Comparison of ENCODE assay signal across 8 cellular contexts in the genomic region with DNA sequence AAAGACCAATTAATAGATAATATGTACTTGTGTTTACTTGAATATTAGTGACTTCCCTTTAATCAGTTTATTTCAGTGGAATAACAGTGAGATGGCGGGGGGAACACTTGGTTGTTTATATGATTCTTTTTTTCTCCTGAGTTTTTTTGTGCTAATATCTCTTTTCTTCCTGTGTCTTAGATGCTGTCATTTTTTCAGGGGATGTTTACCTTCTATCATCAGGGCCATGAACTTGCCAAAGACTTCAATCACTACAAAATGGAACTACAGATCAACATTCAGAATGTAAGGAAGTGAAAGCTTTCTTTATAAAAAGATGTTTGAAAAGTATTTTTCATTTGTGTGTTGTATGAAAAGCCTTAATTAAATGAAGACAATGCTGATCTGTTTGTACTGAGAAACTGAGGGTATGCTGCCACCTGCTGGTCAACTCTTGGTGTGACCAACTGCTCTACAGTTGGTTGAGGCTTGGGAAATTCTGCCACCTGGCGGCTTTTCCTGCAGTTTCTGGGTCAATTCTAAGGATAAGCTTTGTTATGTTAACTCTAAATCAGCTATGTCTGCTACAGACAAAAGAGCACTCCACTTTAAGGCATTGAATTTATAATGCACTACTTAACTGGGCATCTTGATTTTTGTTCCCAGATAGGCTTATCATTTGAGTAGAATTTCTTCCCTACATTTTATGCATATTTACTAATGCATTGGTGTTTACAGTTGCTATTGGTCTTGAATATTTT.
DNase-seq lines count a peak whose midpoint lies in the region; ATAC-seq, FAIRE-seq and TF ChIP-seq lines count a peak whose summit lies in the region.

No MANE protein-coding gene starts in this region.

- no peaks in the 10 kb centered on the region for H3K27me3 ChIP-seq in BE2C

- no peak overlapping the region for H3K4me3 ChIP-seq in BE2C (ENCODE audit: low read depth, low read length)

- peak; percentile 88 for FAIRE-seq in colon (lab: Jason Lieb, UNC)

- peaks cover 28% of the 10 kb centered on the region for H3K4me1 ChIP-seq in BE2C

- ATAC-seq in HG03378 (IDR thresholded peaks at IDR 0.05; ENCODE audit: unreplicated experiment) (peak; percentile 84), left lobe of liver (peak; percentile 97)

- peaks cover 3% of the 10 kb centered on the region; the same call in 1 of the 2 replicates for H3K36me3 ChIP-seq in BE2C

- DNase-seq in BE2C, result peak; percentile 94
- DNase-seq in GM19238 (ENCODE audit: insufficient read length, low spot score), result peak; percentile 48
- peak; percentile 58 for DNase-seq in NCI-H345 treated with DMSO at 0.1 percent for 48 hours (lab: John Stamatoyannopoulos, UW; ENCODE audit: unreplicated experiment)
- peak; percentile 83 for DNase-seq in activated CD4-positive, alpha-beta T cell treated with anti-CD3 and anti-CD28 coated beads for 1 hour
- DNase-seq in left lobe of liver (ENCODE audit: low spot score), result peak; percentile 89
- peak; percentile 91 for DNase-seq in stimulated activated CD4-positive, alpha-beta T cell treated with anti-CD3 and anti-CD28 coated beads, Interleukin-4, amount 100 ng/mL, for 1 hour

- peak; percentile 100 for TF ChIP-seq CTCF in BE2C (IDR thresholded peaks at IDR 0.05; ENCODE audit: low read depth, low read length)

- H3K9me3 ChIP-seq in BE2C, result no peaks in the 10 kb centered on the region
